In the genomic region with DNA sequence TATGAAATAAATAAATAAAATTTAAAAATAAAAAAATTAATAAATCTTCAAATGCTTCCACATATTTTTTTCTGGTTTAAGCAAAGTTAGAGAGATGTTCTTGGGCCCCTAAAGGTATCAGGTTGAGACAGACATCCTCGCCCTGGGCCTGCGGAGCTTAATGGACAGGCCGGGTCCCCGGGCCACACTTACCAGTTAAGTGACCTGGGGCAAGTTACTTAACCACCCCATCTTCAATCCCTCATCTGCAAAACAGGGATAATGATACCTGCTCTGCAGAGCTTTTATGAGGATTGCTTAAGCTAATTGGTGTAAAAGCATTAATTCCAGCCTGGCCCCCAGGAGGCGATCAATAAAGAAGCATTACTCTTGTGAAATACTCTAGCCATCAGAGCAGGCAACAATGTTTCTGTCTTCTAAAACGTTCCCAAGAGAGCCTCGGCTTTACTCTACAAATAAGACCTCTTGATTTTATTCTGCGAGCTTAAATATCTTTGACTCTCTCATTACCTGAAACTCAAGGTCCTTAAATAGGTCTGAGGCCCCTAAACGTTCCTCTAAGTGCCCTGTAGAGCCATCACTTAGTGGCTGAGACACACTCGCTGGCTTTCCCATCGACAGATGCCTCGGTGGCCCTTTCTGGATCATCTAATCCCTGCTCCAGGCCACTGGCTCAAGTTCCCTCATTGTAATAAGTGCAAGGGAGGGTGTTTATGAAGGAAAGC, we compare ENCODE assay signal across 14 cellular contexts.
A peak's percentile ranks its signal among the peaks of the same experiment; 100 is the strongest.
DNase-seq lines count a peak whose midpoint lies in the region; ATAC-seq and TF ChIP-seq lines count a peak whose summit lies in the region.
"Had no signal": no experiment of that assay in that cellular context is flagged by ENCODE, and none has a peak within 500 bp of the region (broad histone marks: within the 10 kb centered on the region; RNA-seq: fewer than 3 reads in every experiment).

No MANE protein-coding gene starts in this region.

- H3K4me1 Mint-ChIP-seq in glutamatergic neuron (ENCODE audit: low read depth, unreplicated experiment): peaks cover 30% of the 10 kb centered on the region
- H3K4me1 Mint-ChIP-seq: CD4-positive, alpha-beta memory T cell had no signal

- peak overlapping the region in 2 of 4 donors; percentile 51 to 55 for H3K27ac ChIP-seq in sigmoid colon
- H3K27ac ChIP-seq: parathyroid adenoma had no signal

- TF ChIP-seq CTCF in glutamatergic neuron (IDR thresholded peaks at IDR 0.05; ENCODE audit: partially characterized antibody, unreplicated experiment) (no peak), sigmoid colon (IDR thresholded peaks at IDR 0.05) (no peak)

- peaks cover 7% of the 10 kb centered on the region for H3K27me3 Mint-ChIP-seq in glutamatergic neuron (ENCODE audit: unreplicated experiment)

- H3K27ac Mint-ChIP-seq in glutamatergic neuron (ENCODE audit: unreplicated experiment): peak overlapping the region; percentile 94
- H3K27ac Mint-ChIP-seq: CD4-positive, alpha-beta memory T cell had no signal

- intact Hi-C loops in sigmoid colon (cut with DNase I): no loop called here

- H3K36me3 ChIP-seq in sigmoid colon: no peaks in the 10 kb centered on the region
- H3K36me3 ChIP-seq: HAP-1 had no signal

- no peak overlapping the region for H3K4me3 ChIP-seq in sigmoid colon
- H3K4me3 ChIP-seq: HAP-1 had no signal

- no peak for ATAC-seq in HG02759 (IDR thresholded peaks at IDR 0.05; ENCODE audit: unreplicated experiment)
- ATAC-seq: activated CD4-positive, CD25-positive, alpha-beta regulatory T cell treated with anti-CD3 and anti-CD28 coated beads, Interleukin-2, amount 50 U/mL, for 24 hours had no signal

- peaks cover 0 to 3% (median 0%) of the 10 kb centered on the region in 4 donors for H3K4me1 ChIP-seq in sigmoid colon
- H3K4me1 ChIP-seq: HAP-1, parathyroid adenoma had no signal

- no peak for TF ChIP-seq POLR2A in sigmoid colon (IDR thresholded peaks at IDR 0.05)

- H3K36me3 Mint-ChIP-seq in glutamatergic neuron (ENCODE audit: unreplicated experiment): peaks cover 6% of the 10 kb centered on the region
- H3K36me3 Mint-ChIP-seq: CD4-positive, alpha-beta memory T cell had no signal

- H3K9me3 ChIP-seq in sigmoid colon: no peaks in the 10 kb centered on the region
- H3K9me3 ChIP-seq: HAP-1 had no signal

- no peak overlapping the region for H3K4me3 Mint-ChIP-seq in glutamatergic neuron (ENCODE audit: unreplicated experiment)
- H3K4me3 Mint-ChIP-seq: CD4-positive, alpha-beta memory T cell had no signal

- DNase-seq in NCI-H2107 treated with DMSO at 0.1 percent for 48 hours (lab: John Stamatoyannopoulos, UW; ENCODE audit: unreplicated experiment) (peak; percentile 43), NCI-H2107 (lab: John Stamatoyannopoulos, UW) (no peak), NCI-H82 (lab: John Stamatoyannopoulos, UW) (peak; percentile 84), glutamatergic neuron (peak; percentile 58), sigmoid colon (peak; percentile 37), germinal center (ENCODE audit: low spot score) (no peak), GF-D8 (lab: John Stamatoyannopoulos, UW) (no peak)
- DNase-seq: CD4-positive, alpha-beta memory T cell; NCI-H1092 treated with DMSO at 0.1 percent for 48 hours; NCI-H524 had no signal

- H3K9me3 Mint-ChIP-seq in glutamatergic neuron (ENCODE audit: unreplicated experiment): peaks cover 16% of the 10 kb centered on the region

- peaks cover 0 to 3% (median 0%) of the 10 kb centered on the region in 3 donors for H3K27me3 ChIP-seq in sigmoid colon

- TF ChIP-seq EP300 in sigmoid colon (IDR thresholded peaks at IDR 0.05): no peak

- WGBS in sigmoid colon, 2 donors: 73 to 75% methylated on average over 12 of the region's 12 CpGs

Comparison
In these comparisons a context has a peak if more than half of its experiments do, and no peak if none do; other contexts are left out.
1. DNase-seq: peak in NCI-H2107 treated with DMSO at 0.1 percent for 48 hours (single experiment), NCI-H82 (single experiment), glutamatergic neuron (single experiment) and sigmoid colon (single experiment); none in NCI-H2107 (single experiment), germinal center (single experiment) and GF-D8 (single experiment).